ENCODE assay signal across 1 cellular context in the genomic region with DNA sequence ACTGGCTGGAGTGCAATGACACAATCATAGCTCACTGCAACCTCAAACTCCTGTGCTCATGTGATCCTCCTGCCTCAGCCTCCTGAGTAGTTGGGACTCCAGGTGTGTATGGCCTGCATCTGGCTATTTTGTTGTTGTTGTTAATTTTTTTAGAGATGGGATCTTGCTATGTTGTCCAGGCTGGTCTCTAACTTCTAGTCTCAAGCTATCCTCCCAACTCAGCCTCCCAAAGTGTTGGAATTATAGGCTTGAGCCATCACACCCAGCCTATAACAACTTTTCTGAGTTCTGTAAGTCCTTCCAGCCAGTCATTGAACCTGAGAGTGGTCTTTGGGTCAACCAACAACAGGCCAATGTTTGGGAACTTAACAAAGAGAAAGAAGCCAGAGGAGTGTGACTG.
TF ChIP-seq lines count a peak whose summit lies in the region.

No MANE protein-coding gene starts in this region.

TF ChIP-seq in K562, 482 proteins besides CTCF, POLR2A, EP300 and RAD21:
- TF ChIP-seq BCOR (IDR thresholded peaks at IDR 0.05) (peak; percentile 86), MYNN (IDR thresholded peaks at IDR 0.05) (no peak), MYNN (CRISPR knock-in tag; IDR thresholded peaks at IDR 0.05) (no peak), ZNF239 (CRISPR knock-in tag; IDR thresholded peaks at IDR 0.05) (no peak), BMI1 (IDR thresholded peaks at IDR 0.05; ENCODE audit: low read length) (no peak), ZNF445 (CRISPR knock-in tag; IDR thresholded peaks at IDR 0.05; ENCODE audit: low read depth) (no peak), YBX1 (IDR thresholded peaks at IDR 0.05) (no peak), MCM3 (IDR thresholded peaks at IDR 0.05) (no peak), HNRNPH1 (optimal IDR thresholded peaks at IDR 0.05; ENCODE audit: low read depth, low read length) (no peak), ZNF174 (CRISPR knock-in tag; IDR thresholded peaks at IDR 0.05) (no peak), RBM25 (IDR thresholded peaks at IDR 0.05; ENCODE audit: low read depth, low read length, severe bottlenecking) (peak; percentile 59), TAF9B (IDR thresholded peaks at IDR 0.05; ENCODE audit: partially characterized antibody) (no peak), ZNF121 (CRISPR knock-in tag; conservative IDR thresholded peaks at IDR 0.05) (peak; percentile 94), KDM1A (IDR thresholded peaks at IDR 0.05) (peak; percentile 38 to 54; a peak in 3 of 4 replicates), ZC3H8 (IDR thresholded peaks at IDR 0.05) (no peak)
- TF ChIP-seq, protein P1, sequence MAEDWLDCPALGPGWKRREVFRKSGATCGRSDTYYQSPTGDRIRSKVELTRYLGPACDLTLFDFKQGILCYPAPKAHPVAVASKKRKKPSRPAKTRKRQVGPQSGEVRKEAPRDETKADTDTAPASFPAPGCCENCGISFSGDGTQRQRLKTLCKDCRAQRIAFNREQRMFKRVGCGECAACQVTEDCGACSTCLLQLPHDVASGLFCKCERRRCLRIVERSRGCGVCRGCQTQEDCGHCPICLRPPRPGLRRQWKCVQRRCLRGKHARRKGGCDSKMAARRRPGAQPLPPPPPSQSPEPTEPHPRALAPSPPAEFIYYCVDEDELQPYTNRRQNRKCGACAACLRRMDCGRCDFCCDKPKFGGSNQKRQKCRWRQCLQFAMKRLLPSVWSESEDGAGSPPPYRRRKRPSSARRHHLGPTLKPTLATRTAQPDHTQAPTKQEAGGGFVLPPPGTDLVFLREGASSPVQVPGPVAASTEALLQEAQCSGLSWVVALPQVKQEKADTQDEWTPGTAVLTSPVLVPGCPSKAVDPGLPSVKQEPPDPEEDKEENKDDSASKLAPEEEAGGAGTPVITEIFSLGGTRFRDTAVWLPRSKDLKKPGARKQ (CRISPR knock-in tag; IDR thresholded peaks at IDR 0.05) = no peak
- TF ChIP-seq, protein P2, sequence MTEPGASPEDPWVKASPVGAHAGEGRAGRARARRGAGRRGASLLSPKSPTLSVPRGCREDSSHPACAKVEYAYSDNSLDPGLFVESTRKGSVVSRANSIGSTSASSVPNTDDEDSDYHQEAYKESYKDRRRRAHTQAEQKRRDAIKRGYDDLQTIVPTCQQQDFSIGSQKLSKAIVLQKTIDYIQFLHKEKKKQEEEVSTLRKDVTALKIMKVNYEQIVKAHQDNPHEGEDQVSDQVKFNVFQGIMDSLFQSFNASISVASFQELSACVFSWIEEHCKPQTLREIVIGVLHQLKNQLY (CRISPR knock-in tag; conservative IDR thresholded peaks at IDR 0.05) = no peak
- TF ChIP-seq, protein P3, sequence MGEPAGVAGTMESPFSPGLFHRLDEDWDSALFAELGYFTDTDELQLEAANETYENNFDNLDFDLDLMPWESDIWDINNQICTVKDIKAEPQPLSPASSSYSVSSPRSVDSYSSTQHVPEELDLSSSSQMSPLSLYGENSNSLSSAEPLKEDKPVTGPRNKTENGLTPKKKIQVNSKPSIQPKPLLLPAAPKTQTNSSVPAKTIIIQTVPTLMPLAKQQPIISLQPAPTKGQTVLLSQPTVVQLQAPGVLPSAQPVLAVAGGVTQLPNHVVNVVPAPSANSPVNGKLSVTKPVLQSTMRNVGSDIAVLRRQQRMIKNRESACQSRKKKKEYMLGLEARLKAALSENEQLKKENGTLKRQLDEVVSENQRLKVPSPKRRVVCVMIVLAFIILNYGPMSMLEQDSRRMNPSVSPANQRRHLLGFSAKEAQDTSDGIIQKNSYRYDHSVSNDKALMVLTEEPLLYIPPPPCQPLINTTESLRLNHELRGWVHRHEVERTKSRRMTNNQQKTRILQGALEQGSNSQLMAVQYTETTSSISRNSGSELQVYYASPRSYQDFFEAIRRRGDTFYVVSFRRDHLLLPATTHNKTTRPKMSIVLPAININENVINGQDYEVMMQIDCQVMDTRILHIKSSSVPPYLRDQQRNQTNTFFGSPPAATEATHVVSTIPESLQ (CRISPR knock-in tag; IDR thresholded peaks at IDR 0.05) = no peak
